ENCODE assay signal across 34 cellular contexts in genomic region chr11:86699036-86699791, GRCh38. TPM values are rescaled to one million over a fixed set of nuclear protein-coding genes. Genes with fewer than 3 reads are reported as not detected.
DNase-seq lines count a peak whose midpoint lies in the region; ATAC-seq, FAIRE-seq and TF ChIP-seq lines count a peak whose summit lies in the region.
"Had no signal": no experiment of that assay in that cellular context is flagged by ENCODE, and none has a peak within 500 bp of the region (broad histone marks: within the 10 kb centered on the region; RNA-seq: fewer than 3 reads in every experiment).

No MANE protein-coding gene starts in this region.

- no peak overlapping the region for H3K4me3 ChIP-seq in LNCaP clone FGC (ENCODE audit: low read depth, low read length)
- H3K4me3 ChIP-seq in pancreas = no peak overlapping the region
- H3K4me3 ChIP-seq: esophagus muscularis mucosa, gastrocnemius medialis, hepatocyte, K562, ovary, SJCRH30, smooth muscle cell, upper lobe of right lung had no signal

- H3K27ac ChIP-seq in 22Rv1 (peak overlapping the region; percentile 78), pancreas (no peak overlapping the region)
- H3K27ac ChIP-seq: esophagus muscularis mucosa, gastrocnemius medialis, hepatocyte, ovary, SJCRH30, upper lobe of right lung had no signal

- no peak for TF ChIP-seq CTCF in 22Rv1 (IDR thresholded peaks at IDR 0.05)
- TF ChIP-seq CTCF in LNCaP clone FGC (IDR thresholded peaks at IDR 0.05; ENCODE audit: control insufficient read depth, extremely low read depth, insufficient read depth) = no peak
- no peak for TF ChIP-seq CTCF in pancreas (IDR thresholded peaks at IDR 0.05)

- 72 to 75% methylated on average over 1 of the region's 1 CpG for WGBS in pancreas, 2 donors

- H3K9me3 ChIP-seq in pancreas = no peaks in the 10 kb centered on the region
- H3K9me3 ChIP-seq: esophagus muscularis mucosa, gastrocnemius medialis, ovary, SJCRH30, upper lobe of right lung had no signal

- no peaks in the 10 kb centered on the region for H3K36me3 ChIP-seq in pancreas
- H3K36me3 ChIP-seq: esophagus muscularis mucosa, gastrocnemius medialis, ovary, SJCRH30, upper lobe of right lung had no signal

- in situ Hi-C loops in T47D (cut with HindIII; ENCODE audit: low pct_unique_long_range_greater_than_20kb, low sequenced_read_pairs) = no loop called here

- ATAC-seq in pancreas = no peak
- no peak for ATAC-seq in GM21447 (IDR thresholded peaks at IDR 0.05; ENCODE audit: unreplicated experiment)
- no peak for ATAC-seq in GM21619 (IDR thresholded peaks at IDR 0.05; ENCODE audit: unreplicated experiment)
- ATAC-seq: gastrocnemius medialis; K562; stimulated activated naive CD8-positive, alpha-beta T cell treated with anti-CD3 and anti-CD28 coated beads, Interleukin-15, Interleukin-2, amounts not matched to agents 100 U/mL and 50 U/mL, for 24 hours; upper lobe of right lung had no signal

- DNase-seq in LNCaP clone FGC (ENCODE audit: low read depth) (peak; percentile 70), T47D (ENCODE audit: low read depth in 1 of 2, low spot score in 1 of 2) (peak; percentile 24 to 82), fibroblast of peridontal ligament (ENCODE audit: extremely low read depth) (peak; percentile 46), pancreas (no peak), posterior cingulate gyrus (no peak)
- DNase-seq: activated CD4-positive, alpha-beta T cell treated with anti-CD3 and anti-CD28 coated beads, Interleukin-2, amount 10 ng/mL, durations not matched to agents 7 days and 5 days; activated effector memory CD4-positive, alpha-beta T cell treated with anti-CD3 and anti-CD28 coated beads, Interleukin-2, amount 50 U/mL, for 16 hours; activated naive CD8-positive, alpha-beta T cell treated with anti-CD3 and anti-CD28 coated beads for 36 hours; activated T-cell treated with anti-CD3 and anti-CD28 coated beads, Interleukin-2, amount 50 U/mL, for 1 hour; aorta; CD4-positive, alpha-beta memory T cell; central memory CD4-positive, alpha-beta T cell; gastrocnemius medialis; NCI-H1930; nephron progenitor cell; ovary; SJCRH30; stimulated activated CD4-positive, alpha-beta T cell treated with anti-CD3 and anti-CD28 coated beads, Interleukin-1b, Interleukin-23, amount 100 ng/mL, for 48 hours; stimulated activated naive CD8-positive, alpha-beta T cell treated with anti-CD3 and anti-CD28 coated beads, Interleukin-15, Interleukin-2, amounts not matched to agents 100 U/mL and 50 U/mL, for 24 hours; T1000; upper lobe of right lung had no signal

- intact Hi-C loops in pancreas (cut with DNase I) (no loop called here), posterior cingulate gyrus (cut with DNase I) (no loop called here)

- H3K4me1 ChIP-seq in pancreas = peaks cover 0 to 3% (median 0%) of the 10 kb centered on the region in 3 donors

- no peak for FAIRE-seq in pancreas (lab: Jason Lieb, UNC)
- FAIRE-seq: A204.1, D721Med, GM18507, GM19239, H1, K562 had no signal

- H3K27me3 ChIP-seq in pancreas = no peaks in the 10 kb centered on the region
- H3K27me3 ChIP-seq: esophagus muscularis mucosa, gastrocnemius medialis, hepatocyte, ovary, SJCRH30, upper lobe of right lung had no signal

RNA-seq across cellular contexts. Expression of gene ME3, which starts 26.8 kb away (rescaled TPM):
- total RNA-seq in pancreas = 10 to 100 TPM in 4 of 6 donors, 1 to 10 TPM in 2; 6.5 to 15.4 (median 11.3) TPM
- polyA plus RNA-seq in pancreas = 10 to 100 TPM; 28.7 to 38.8 TPM
- total RNA-seq: B cell, K562, SJCRH30 had no signal
- polyA plus RNA-seq: K562 had no signal

Comparison
In these comparisons a context has a peak if more than half of its experiments do, and no peak if none do; other contexts are left out.
1. DNase-seq: peak in LNCaP clone FGC (single experiment), T47D (2 of 2) and fibroblast of peridontal ligament (single experiment); none in pancreas (0 of 6) and posterior cingulate gyrus (0 of 10).